In the genomic region with DNA sequence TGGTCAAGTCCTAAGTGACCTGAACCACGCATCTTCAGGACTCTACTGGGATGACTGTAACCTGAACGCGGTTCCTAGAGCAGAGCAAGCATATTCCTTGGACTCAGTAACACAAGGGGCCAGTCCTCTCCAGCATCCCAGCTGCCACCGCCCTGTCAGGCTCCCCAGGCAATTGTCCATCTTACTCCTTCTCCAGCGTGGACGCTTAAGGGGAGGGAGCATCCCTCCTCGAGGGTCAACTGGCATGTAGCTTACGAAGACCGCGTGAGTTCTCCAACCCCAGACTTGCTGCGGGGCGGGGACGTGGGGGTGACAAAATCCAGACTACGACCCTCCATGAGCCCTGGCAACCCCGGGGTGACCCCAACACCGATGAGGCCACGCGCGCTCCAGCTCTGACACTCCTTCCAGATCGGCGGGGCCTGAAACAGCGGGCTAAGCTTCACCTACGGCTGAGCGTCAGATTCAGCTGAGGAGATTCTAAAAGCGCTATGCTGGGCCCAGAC, we compare ENCODE assay signal across 8 cellular contexts. TPM values are rescaled to one million over a fixed set of nuclear protein-coding genes. Genes with fewer than 3 reads are reported as not detected.
DNase-seq lines count a peak whose midpoint lies in the region; ATAC-seq and TF ChIP-seq lines count a peak whose summit lies in the region.

No MANE protein-coding gene starts in this region.

- in situ Hi-C loops in transverse colon (cut with MboI; ENCODE audit: low pct_ligation_motif_present in 1 of 4, low pct_unique_long_range_greater_than_20kb in 1 of 4, low sequenced_read_pairs in 3 of 4) = loop anchor here in 1 of 4 donors (25.0 kb wide), 1 partner anchor 250 kb away; no protein-coding TSS in a partner anchor

- intact Hi-C loops in lower lobe of right lung (cut with DNase I) = no loop called here
- intact Hi-C loops in transverse colon (cut with DNase I; ENCODE audit: low total_unique reads) = no loop called here

- H3K4me3 ChIP-seq in OCI-LY1 (ENCODE audit: low read depth, low read length, poor library complexity, severe bottlenecking) (peak overlapping the region; percentile 89), choroid plexus epithelial cell (ENCODE audit: low read depth, low read length) (peak overlapping the region; percentile 75), lower lobe of right lung (peak overlapping the region; percentile 86), transverse colon (peak overlapping the region; percentile 46 to 77 (median 64))

- TF ChIP-seq CTCF in OCI-LY1 (IDR thresholded peaks at IDR 0.05; ENCODE audit: low read length) = no peak
- TF ChIP-seq CTCF in choroid plexus epithelial cell (conservative IDR thresholded peaks at IDR 0.05; ENCODE audit: low read depth, low read length) = no peak
- TF ChIP-seq CTCF in lower lobe of right lung (IDR thresholded peaks at IDR 0.05) = no peak
- TF ChIP-seq CTCF in transverse colon (IDR thresholded peaks at IDR 0.05) = no peak

- H2AFZ ChIP-seq in OCI-LY1 (ENCODE audit: low read length) = no peak overlapping the region

- peak; percentile 25 for ATAC-seq in HG02759 (IDR thresholded peaks at IDR 0.05; ENCODE audit: unreplicated experiment)
- ATAC-seq in lower lobe of right lung = peak; percentile 5 to 23
- no peak for ATAC-seq in HG02981 (IDR thresholded peaks at IDR 0.05; ENCODE audit: unreplicated experiment)

- peak overlapping the region; percentile 95 for H3K9ac ChIP-seq in OCI-LY1 (ENCODE audit: low read length)

- peak overlapping the region; percentile 84 for H3K4me2 ChIP-seq in OCI-LY1 (ENCODE audit: low read length)

- no peaks in the 10 kb centered on the region for H3K9me3 ChIP-seq in OCI-LY1 (ENCODE audit: low read length)
- H3K9me3 ChIP-seq in lower lobe of right lung = no peaks in the 10 kb centered on the region
- no peaks in the 10 kb centered on the region for H3K9me3 ChIP-seq in transverse colon

- peak; percentile 64 for DNase-seq in NCI-H1092 treated with DMSO at 0.1 percent for 48 hours (lab: John Stamatoyannopoulos, UW)
- DNase-seq in NCI-H1092 (lab: John Stamatoyannopoulos, UW) = no peak
- DNase-seq in choroid plexus epithelial cell (ENCODE audit: low read depth) = peak; percentile 35
- DNase-seq in lower lobe of right lung = no peak
- no peak for DNase-seq in transverse colon

- H3K27me3 ChIP-seq in OCI-LY1 (ENCODE audit: insufficient read depth, low read length) (no peaks in the 10 kb centered on the region), lower lobe of right lung (ENCODE audit: low read depth) (no peaks in the 10 kb centered on the region), transverse colon (no peaks in the 10 kb centered on the region)

- no peak for TF ChIP-seq EP300 in transverse colon (IDR thresholded peaks at IDR 0.05; ENCODE audit: low read depth)

- H3K27ac ChIP-seq in OCI-LY1 (ENCODE audit: low read depth, low read length, poor library complexity, severe bottlenecking) (peak overlapping the region; percentile 77), lower lobe of right lung (peak overlapping the region; percentile 91), transverse colon (peak overlapping the region; percentile 82 to 90 (median 88))

- H3K36me3 ChIP-seq in OCI-LY1 (ENCODE audit: insufficient read depth, low read length) = peaks cover 19% of the 10 kb centered on the region
- peaks cover 8% of the 10 kb centered on the region for H3K36me3 ChIP-seq in lower lobe of right lung
- H3K36me3 ChIP-seq in transverse colon = no peaks in the 10 kb centered on the region

- H3K79me2 ChIP-seq in OCI-LY1 (ENCODE audit: insufficient read depth, low read length) = peaks cover 28% of the 10 kb centered on the region

- H3K4me1 ChIP-seq in OCI-LY1 (ENCODE audit: insufficient read depth, low read length, severe bottlenecking) = peaks cover 37% of the 10 kb centered on the region
- H3K4me1 ChIP-seq in lower lobe of right lung = peaks cover 26% of the 10 kb centered on the region
- peaks cover 2 to 24% (median 17%) of the 10 kb centered on the region in 4 donors for H3K4me1 ChIP-seq in transverse colon

- no peaks in the 10 kb centered on the region for H3K9me2 ChIP-seq in OCI-LY1 (ENCODE audit: low read depth, low read length)

- peaks cover 6% of the 10 kb centered on the region; the same call in 1 of the 2 replicates for H3F3A ChIP-seq in OCI-LY1 (ENCODE audit: insufficient read depth, low read length)

- H4K20me1 ChIP-seq in OCI-LY1 (ENCODE audit: insufficient read depth, low read length) = no peaks in the 10 kb centered on the region

- TF ChIP-seq POLR2A in transverse colon (IDR thresholded peaks at IDR 0.05) = no peak

- WGBS in transverse colon (ENCODE audit: low coverage in 1 of 2), 2 donors = 2% methylated on average over 25 of the region's 25 CpGs; no CpG with 5 or more reads in 1 of the 2 donors

RNA-seq across cellular contexts. Expression of gene MTHFD1, which starts 0.9 kb away (rescaled TPM):
- 46.3 TPM for total RNA-seq in lower lobe of right lung
- total RNA-seq in transverse colon = 10 to 100 TPM; 20.5 to 92.0 (median 37.7) TPM

Comparison
In these comparisons a context has a peak if more than half of its experiments do, and no peak if none do; other contexts are left out.
1. DNase-seq: peak in NCI-H1092 treated with DMSO at 0.1 percent for 48 hours (single experiment) and choroid plexus epithelial cell (single experiment); none in NCI-H1092 (single experiment), lower lobe of right lung (single experiment) and transverse colon (single experiment).
2. Peak in every context shown above with its lines, with median percentiles within 50 percentile points of each other: H3K27ac ChIP-seq and H3K4me3 ChIP-seq.